ENCODE assay signal across 9 cellular contexts in genomic region chr3:76024640-76025039, GRCh38.
DNase-seq lines count a peak whose midpoint lies in the region; FAIRE-seq and TF ChIP-seq lines count a peak whose summit lies in the region.
"Had no signal": no experiment of that assay in that cellular context is flagged by ENCODE, and none has a peak within 500 bp of the region (broad histone marks: within the 10 kb centered on the region; RNA-seq: fewer than 3 reads in every experiment).

No MANE protein-coding gene starts in this region.

- intact Hi-C loops in A673 (cut with micrococcal nuclease; ENCODE audit: unreplicated experiment) = loop anchor here (5.0 kb wide), 1 partner anchor 83 kb away; no protein-coding TSS in a partner anchor

- no TSS peak for BruUV-seq in A673 (replicated peaks; lab: Mats Ljungman, UMichigan)

- H3K4me3 ChIP-seq in A673 (ENCODE audit: low read depth, low read length, poor library complexity, severe bottlenecking) (no peak overlapping the region), foreskin fibroblast (ENCODE audit: low read depth in 1 of 2, low read length in 2 of 2) (no peak overlapping the region), tibial nerve (no peak overlapping the region)

- H3K36me3 ChIP-seq in A673 (ENCODE audit: insufficient read depth, low read length, poor library complexity, severe bottlenecking) = no peaks in the 10 kb centered on the region
- H3K36me3 ChIP-seq in tibial nerve = no peaks in the 10 kb centered on the region

- CTCF ChIA-PET in A673 (lab: Charles Lee) = no interaction called here

- POLR2A ChIA-PET in A673 (lab: Charles Lee; ENCODE audit: low non-redundant PET) = no interaction called here

- DNase-seq in A673 (ENCODE audit: low spot score) (peak; percentile 10), RKO (ENCODE audit: low spot score) (peak; percentile 63), foreskin fibroblast (peak in 1 of 2 donors; percentile 60), A172 (ENCODE audit: low spot score) (no peak), GM19239 (ENCODE audit: insufficient read length, low spot score) (no peak), tibial nerve (ENCODE audit: low spot score in 2 of 2) (no peak)
- no peak for DNase-seq in stimulated activated CD4-positive, alpha-beta T cell treated with anti-CD3 and anti-CD28 coated beads, Interleukin-4, amount 100 ng/mL, for 24 hours
- DNase-seq: activated T-cell treated with anti-CD3 and anti-CD28 coated beads, Interleukin-2, amount 50 U/mL, for 48 hours had no signal

- H3K27ac ChIP-seq in A673 (ENCODE audit: low read depth, low read length, poor library complexity, severe bottlenecking) = no peak overlapping the region
- H3K27ac ChIP-seq in tibial nerve = no peak overlapping the region

- TF ChIP-seq POLR2A in tibial nerve (IDR thresholded peaks at IDR 0.05) = no peak

- no peak for FAIRE-seq in GM19239 (lab: Jason Lieb, UNC)

- peak; percentile 48 for TF ChIP-seq CTCF in A673 (conservative IDR thresholded peaks at IDR 0.05; ENCODE audit: low read depth, low read length)
- peak; percentile 30; the same call in 1 of the 3 replicates for TF ChIP-seq CTCF in GM12872 (IDR thresholded peaks at IDR 0.05; ENCODE audit: insufficient read depth, low read depth, low read length)
- TF ChIP-seq CTCF in foreskin fibroblast (IDR thresholded peaks at IDR 0.05; ENCODE audit: low read depth, low read length) = peak; percentile 22
- TF ChIP-seq CTCF in tibial nerve (IDR thresholded peaks at IDR 0.05) = peak in 1 of 5 experiments; percentile 10

- no peaks in the 10 kb centered on the region for H3K4me1 ChIP-seq in A673 (ENCODE audit: insufficient read depth, low read length, poor library complexity, severe bottlenecking)
- no peaks in the 10 kb centered on the region for H3K4me1 ChIP-seq in tibial nerve

- no peak for TF ChIP-seq EP300 in tibial nerve (IDR thresholded peaks at IDR 0.05)

- H3K27me3 ChIP-seq in A673 (replicated peaks; ENCODE audit: insufficient read depth, low read depth, low read length, poor library complexity) = no peaks in the 10 kb centered on the region
- H3K27me3 ChIP-seq in tibial nerve = no peaks in the 10 kb centered on the region

- H3K9me3 ChIP-seq in A673 (ENCODE audit: low read depth, low read length, poor library complexity, severe bottlenecking) (no peaks in the 10 kb centered on the region), tibial nerve (peaks cover 0 to 3% (median 0%) of the 10 kb centered on the region in 4 donors)

- 44 to 49% methylated on average over 2 of the region's 2 CpGs for WGBS in tibial nerve, 2 donors

Comparison
In these comparisons a context has a peak if more than half of its experiments do, and no peak if none do; other contexts are left out.
1. DNase-seq: peak in A673 (single experiment) and RKO (single experiment); none in A172 (single experiment), stimulated activated CD4-positive, alpha-beta T cell treated with anti-CD3 and anti-CD28 coated beads, Interleukin-4, amount 100 ng/mL, for 24 hours (single experiment), GM19239 (single experiment) and tibial nerve (0 of 2).